ENCODE assay signal across 8 cellular contexts in the genomic region with DNA sequence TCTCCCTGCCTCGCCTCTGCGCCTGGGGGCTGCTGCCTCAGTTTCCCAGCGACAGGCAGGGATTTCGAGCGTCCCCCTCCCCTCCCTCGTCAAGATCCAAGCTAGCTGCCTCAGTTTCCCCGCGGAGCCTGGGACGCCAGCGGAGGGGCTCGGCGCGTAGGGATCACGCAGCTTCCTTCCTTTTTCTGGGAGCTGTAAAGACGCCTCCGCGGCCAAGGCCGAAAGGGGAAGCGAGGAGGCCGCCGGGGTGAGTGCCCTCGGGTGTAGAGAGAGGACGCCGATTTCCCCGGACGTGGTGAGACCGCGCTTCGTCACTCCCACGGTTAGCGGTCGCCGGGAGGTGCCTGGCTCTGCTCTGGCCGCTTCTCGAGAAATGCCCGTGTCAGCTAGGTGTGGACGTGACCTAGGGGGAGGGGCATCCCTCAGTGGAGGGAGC. TPM values are rescaled to one million over a fixed set of nuclear protein-coding genes. Genes with fewer than 3 reads are reported as not detected.
DNase-seq lines count a peak whose midpoint lies in the region; ATAC-seq and TF ChIP-seq lines count a peak whose summit lies in the region.

No MANE protein-coding gene starts in this region.

- H3K27ac ChIP-seq in GM23248, result peak overlapping the region; percentile 8; the same call in 1 of the 2 replicates
- H3K27ac ChIP-seq in OCI-LY3 (ENCODE audit: low read length), result peak overlapping the region; percentile 93
- H3K27ac ChIP-seq in cardiac muscle cell, result no peak overlapping the region
- H3K27ac ChIP-seq in rectal smooth muscle tissue (ENCODE audit: low read depth, low read length), result peak overlapping the region; percentile 62

- H3K4me1 Mint-ChIP-seq in CD14-positive monocyte, result peaks cover 41% of the 10 kb centered on the region

- H3K9me3 ChIP-seq in GM23248 (ENCODE audit: low read depth) (no peaks in the 10 kb centered on the region), OCI-LY3 (ENCODE audit: insufficient read depth, low read length) (no peaks in the 10 kb centered on the region), cardiac muscle cell (ENCODE audit: low read depth) (no peaks in the 10 kb centered on the region)

- H3K9me3 Mint-ChIP-seq in CD14-positive monocyte, result peaks cover 0 to 2% (median 0%) of the 10 kb centered on the region in 7 donors

- H3K4me2 ChIP-seq in GM23248 (ENCODE audit: unreplicated experiment) (peak overlapping the region; percentile 69), OCI-LY3 (ENCODE audit: low read length) (peak overlapping the region; percentile 98)

- H2AFZ ChIP-seq in GM23248 (peak overlapping the region; percentile 79), OCI-LY3 (ENCODE audit: low read depth, low read length) (peak overlapping the region; percentile 59; the same call in 1 of the 2 replicates)

- DNase-seq in CD14-positive monocyte (ENCODE audit: low spot score) (peak; percentile 98), GM23248 (peak; percentile 74), cardiac muscle cell (ENCODE audit: low read depth in 1 of 2, low spot score in 1 of 2) (peak in 1 of 2 donors; percentile 68), occipital lobe (lab: John Stamatoyannopoulos, UW) (no peak)
- DNase-seq in activated effector memory CD4-positive, alpha-beta T cell treated with Interleukin-2 at 50 U/mL for 16 hours, result peak; percentile 53

- H3K4me1 ChIP-seq in GM23248 (ENCODE audit: insufficient read depth), result no peaks in the 10 kb centered on the region
- H3K4me1 ChIP-seq in OCI-LY3 (ENCODE audit: low read length), result peaks cover 30% of the 10 kb centered on the region
- no peaks in the 10 kb centered on the region for H3K4me1 ChIP-seq in cardiac muscle cell (ENCODE audit: low read depth)
- no peaks in the 10 kb centered on the region for H3K4me1 ChIP-seq in rectal smooth muscle tissue (ENCODE audit: control insufficient read depth, insufficient read depth, low read length)

- H3K9ac ChIP-seq in GM23248 (peak overlapping the region; percentile 73), OCI-LY3 (ENCODE audit: low read length) (peak overlapping the region; percentile 95), rectal smooth muscle tissue (ENCODE audit: low read length) (peak overlapping the region; percentile 16)

- WGBS in GM23248 (ENCODE audit: low coverage in 1 of 2, low lambda C conversion rate in 2 of 2, missing lambda C conversion rate in 2 of 2), 2 experiments, result 5 to 7% methylated on average over 28 to 37 of the region's 37 CpGs

- TF ChIP-seq CTCF in CD14-positive monocyte (IDR thresholded peaks at IDR 0.05), result no peak
- no peak for TF ChIP-seq CTCF in OCI-LY3 (IDR thresholded peaks at IDR 0.05; ENCODE audit: low read depth, low read length)
- no peak for TF ChIP-seq CTCF in cardiac muscle cell (IDR thresholded peaks at IDR 0.05; ENCODE audit: low read depth, low read length)

- intact Hi-C loops in CD14-positive monocyte (cut with micrococcal nuclease), result loop anchor here (2.0 to 5.0 kb wide), 3 partner anchors 62 to 111 kb away; partner anchors contain the start of genes RAVER1 (in 2 of the 2) and TYK2 (in 1 of the 2)

- H3K27me3 Mint-ChIP-seq in CD14-positive monocyte (ENCODE audit: low read depth in 3 of 3), result peaks cover 2 to 4% (median 3%) of the 10 kb centered on the region in 3 donors

- peak overlapping the region; percentile 88 to 93 for H3K4me3 Mint-ChIP-seq in CD14-positive monocyte

- no peak for ATAC-seq in GM21786 (IDR thresholded peaks at IDR 0.05; ENCODE audit: unreplicated experiment)

- H3K27me3 ChIP-seq in GM23248 (replicated peaks; ENCODE audit: insufficient read depth) (no peaks in the 10 kb centered on the region), OCI-LY3 (ENCODE audit: low read depth, low read length) (no peaks in the 10 kb centered on the region), cardiac muscle cell (peaks cover 33% of the 10 kb centered on the region), rectal smooth muscle tissue (ENCODE audit: control insufficient read depth, insufficient read depth, low read length) (no peaks in the 10 kb centered on the region)

- H3K4me3 ChIP-seq in GM23248 (peak overlapping the region; percentile 58), OCI-LY3 (ENCODE audit: low read length) (peak overlapping the region; percentile 82), cardiac muscle cell (peak overlapping the region; percentile 25), rectal smooth muscle tissue (ENCODE audit: low read length) (peak overlapping the region; percentile 65)

- peak overlapping the region; percentile 97 to 99 (median 98) for H3K27ac Mint-ChIP-seq in CD14-positive monocyte

- no peaks in the 10 kb centered on the region for H3F3A ChIP-seq in GM23248 (ENCODE audit: insufficient read depth)

- in situ Hi-C loops in GM23248 (cut with MboI), result loop anchor here (5.0 kb wide), 1 partner anchor 117 kb away; no protein-coding TSS in a partner anchor

- H3K36me3 Mint-ChIP-seq in CD14-positive monocyte, result peaks cover 18 to 35% of the 10 kb centered on the region in 2 donors

- no peaks in the 10 kb centered on the region for H3K9me2 ChIP-seq in GM23248 (ENCODE audit: insufficient read depth)

- H4K20me1 ChIP-seq in GM23248 (ENCODE audit: insufficient read depth), result no peaks in the 10 kb centered on the region
- peaks cover 24% of the 10 kb centered on the region for H4K20me1 ChIP-seq in OCI-LY3 (ENCODE audit: insufficient read depth, low read length)

- no peaks in the 10 kb centered on the region for H3K36me3 ChIP-seq in GM23248 (ENCODE audit: low read depth)
- peaks cover 25% of the 10 kb centered on the region for H3K36me3 ChIP-seq in OCI-LY3 (replicated peaks; ENCODE audit: low read depth, low read length)
- no peaks in the 10 kb centered on the region for H3K36me3 ChIP-seq in cardiac muscle cell
- no peaks in the 10 kb centered on the region for H3K36me3 ChIP-seq in rectal smooth muscle tissue (ENCODE audit: control insufficient read depth, insufficient read depth, low read length)

- H3K79me2 ChIP-seq in GM23248 (ENCODE audit: insufficient read depth), result no peaks in the 10 kb centered on the region
- peaks cover 57% of the 10 kb centered on the region for H3K79me2 ChIP-seq in OCI-LY3 (ENCODE audit: low read length)

RNA-seq across cellular contexts. Expression of gene ICAM1, which starts 0.7 kb away (rescaled TPM):
- polyA plus RNA-seq in CD14-positive monocyte (10 to 100 TPM; 21.6 to 40.8 TPM), GM23248 (2016; fragmentation: Nextera tagmentation; extraction: Ambion mirVana) (23.6 and 24.4 TPM in 2 replicates), cardiac muscle cell (0.50 and 0.77 TPM in 2 replicates)
- 21.6 and 22.3 TPM in 2 replicates for total RNA-seq in GM23248 (2014; rRNA removed; shearing (Covaris generic))
- total RNA-seq in cardiac muscle cell (0.18 and 0.57 TPM in 2 replicates), occipital lobe (1.6 TPM)

RNA-seq across cellular contexts. Expression of gene ICAM4, which starts 16.6 kb away (rescaled TPM):
- polyA plus RNA-seq in CD14-positive monocyte (10 to 100 TPM in 1 of 2 donors, 1 to 10 TPM in 1; 5.5 to 17.3 TPM), GM23248 (2016; fragmentation: Nextera tagmentation; extraction: Ambion mirVana) (0.44 and 1.3 TPM in 2 replicates), cardiac muscle cell (19.0 and 24.0 TPM in 2 replicates)
- total RNA-seq in GM23248 (2014; rRNA removed; shearing (Covaris generic)), result 1.1 and 3.7 TPM in 2 replicates
- total RNA-seq in cardiac muscle cell (21.8 and 23.4 TPM in 2 replicates), occipital lobe (0.16 TPM)

RNA-seq across cellular contexts. Expression of gene MRPL4, which starts 18.2 kb away (rescaled TPM):
- polyA plus RNA-seq in CD14-positive monocyte (10 to 100 TPM; 20.4 to 22.7 TPM), GM23248 (2016; fragmentation: Nextera tagmentation; extraction: Ambion mirVana) (71.6 and 73.9 TPM in 2 replicates), cardiac muscle cell (78.5 and 81.2 TPM in 2 replicates)
- 101 and 103 TPM in 2 replicates for total RNA-seq in GM23248 (2014; rRNA removed; shearing (Covaris generic))
- total RNA-seq in cardiac muscle cell (119 and 129 TPM in 2 replicates), occipital lobe (8.9 TPM)

RNA-seq across cellular contexts. Expression of gene ICAM5, which starts 19.6 kb away (rescaled TPM):
- polyA plus RNA-seq in CD14-positive monocyte (under 1 TPM in 1 of 2 donors, not detected in 1; 0.21 TPM), GM23248 (2016; fragmentation: Nextera tagmentation; extraction: Ambion mirVana) (8.8 and 9.8 TPM in 2 replicates), cardiac muscle cell (21.0 and 31.9 TPM in 2 replicates)
- total RNA-seq in GM23248 (2014; rRNA removed; shearing (Covaris generic)), result 45.4 and 48.7 TPM in 2 replicates
- total RNA-seq in cardiac muscle cell (22.9 and 53.0 TPM in 2 replicates), occipital lobe (3.3 TPM)

RNA-seq across cellular contexts. Expression of gene S1PR2, which starts 39.1 kb away (rescaled TPM):
- polyA plus RNA-seq in CD14-positive monocyte, result under 1 TPM; 0.40 to 0.55 TPM
- total RNA-seq in GM23248 (2014; rRNA removed; shearing (Covaris generic)), result 20.3 and 24.9 TPM in 2 replicates
- polyA plus RNA-seq in GM23248 (2016; fragmentation: Nextera tagmentation; extraction: Ambion mirVana), result 35.1 and 35.4 TPM in 2 replicates
- 5.7 and 7.7 TPM in 2 replicates for total RNA-seq in cardiac muscle cell
- polyA plus RNA-seq in cardiac muscle cell, result 1.8 and 2.1 TPM in 2 replicates
- total RNA-seq in occipital lobe, result 4.7 TPM

Comparison
In these comparisons a context has a peak if more than half of its experiments do, and no peak if none do; other contexts are left out.
1. H3K4me3 ChIP-seq: peak in every context shown above with its lines; median percentile 82 in OCI-LY3; 65 in rectal smooth muscle tissue; 58 in GM23248; 25 in cardiac muscle cell.
2. H3K9ac ChIP-seq: peak in every context shown above with its lines; median percentile 95 in OCI-LY3; 73 in GM23248; 16 in rectal smooth muscle tissue.
3. RNA of gene MRPL4, which starts 18.2 kb away (total RNA-seq): 119 to 129 TPM in cardiac muscle cell and 101 to 103 TPM in GM23248; 8.9 TPM in occipital lobe (single experiment); every median in the first group is over 10 times any median in the second.